ENCODE assay signal across 8 cellular contexts in the genomic region with DNA sequence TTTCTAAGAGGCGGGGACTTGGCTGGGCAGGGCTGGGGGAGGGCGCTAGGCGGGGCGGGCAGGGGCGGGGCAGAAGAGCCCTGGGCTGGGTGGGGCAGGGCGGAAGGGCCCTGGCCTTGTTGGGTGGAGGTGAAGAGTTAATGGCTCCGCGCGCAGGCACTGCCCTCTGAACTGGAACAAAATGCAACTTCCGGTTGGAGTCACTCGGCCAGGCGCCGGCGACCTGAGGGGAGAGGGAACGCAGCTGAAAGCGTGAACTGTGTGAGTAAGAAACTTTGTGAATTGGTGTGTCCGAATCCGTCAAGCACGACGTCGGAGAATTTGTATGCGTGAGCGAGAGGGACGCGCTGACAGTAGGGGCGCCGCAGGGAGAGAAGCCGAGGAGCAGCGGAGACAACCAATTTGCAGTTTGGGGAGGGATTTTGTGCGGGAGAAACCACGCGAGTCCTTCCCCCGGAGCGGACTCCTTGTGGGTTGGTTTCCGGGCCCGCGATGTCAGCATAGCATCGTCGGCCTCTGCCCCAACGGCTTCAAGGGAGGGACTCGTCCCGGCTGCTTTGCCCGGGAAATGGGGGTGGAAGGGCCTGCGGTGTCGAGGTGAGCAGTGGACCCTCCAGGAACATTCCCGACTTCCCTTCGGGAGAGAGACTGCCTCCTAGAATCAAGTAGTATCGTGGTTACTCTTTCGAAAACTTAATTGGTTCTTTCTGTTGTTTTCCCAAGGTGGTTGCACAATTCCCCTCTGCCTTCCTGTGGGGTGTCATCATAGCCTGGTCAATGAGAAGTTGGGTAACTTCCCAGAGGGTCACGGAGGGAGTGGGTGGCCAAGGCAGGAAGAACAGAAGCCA. TPM values are rescaled to one million over a fixed set of nuclear protein-coding genes. Genes with fewer than 3 reads are reported as not detected.
A peak's percentile ranks its signal among the peaks of the same experiment; 100 is the strongest.
DNase-seq lines count a peak whose midpoint lies in the region; ATAC-seq lines count a peak whose summit lies in the region.

A gene with protein sequence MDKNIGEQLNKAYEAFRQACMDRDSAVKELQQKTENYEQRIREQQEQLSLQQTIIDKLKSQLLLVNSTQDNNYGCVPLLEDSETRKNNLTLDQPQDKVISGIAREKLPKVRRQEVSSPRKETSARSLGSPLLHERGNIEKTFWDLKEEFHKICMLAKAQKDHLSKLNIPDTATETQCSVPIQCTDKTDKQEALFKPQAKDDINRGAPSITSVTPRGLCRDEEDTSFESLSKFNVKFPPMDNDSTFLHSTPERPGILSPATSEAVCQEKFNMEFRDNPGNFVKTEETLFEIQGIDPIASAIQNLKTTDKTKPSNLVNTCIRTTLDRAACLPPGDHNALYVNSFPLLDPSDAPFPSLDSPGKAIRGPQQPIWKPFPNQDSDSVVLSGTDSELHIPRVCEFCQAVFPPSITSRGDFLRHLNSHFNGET (plus strand): TSS at position 203 of the 848 bp plus-strand sequence. CDS start 19,235 bp downstream, outside the sequence.

- DNase-seq in CMK (ENCODE audit: low read depth) (peak; percentile 77), HS-5 (ENCODE audit: low read depth) (peak; percentile 92), NOMO-1 treated with DMSO at 0.1 percent for 48 hours (lab: John Stamatoyannopoulos, UW; ENCODE audit: unreplicated experiment) (peak; percentile 91), mesenchymal stem cell (peak; percentile 98)
- peak; percentile 73 to 81 for DNase-seq in activated CD8-positive, alpha-beta memory T cell treated with anti-CD3 and anti-CD28 coated beads for 4 hours (ENCODE audit: low read depth in 2 of 2)
- peak; percentile 84 to 88 (median 84) for DNase-seq in effector memory CD8-positive, alpha-beta T cell
- DNase-seq in stimulated activated CD8-positive, alpha-beta memory T cell treated with anti-CD3 and anti-CD28 coated beads, Interleukin-12 subunit alpha, Interleukin-12 subunit beta, amount 100 ng/mL, for 4 hours (ENCODE audit: low read depth) = peak; percentile 76

- no peaks in the 10 kb centered on the region for H3K9me3 ChIP-seq in mesenchymal stem cell (ENCODE audit: control insufficient read depth, low read length)

- H4K91ac ChIP-seq in mesenchymal stem cell (ENCODE audit: low read length) = peak within 1 kb of the TSS; percentile 92

- H2BK12ac ChIP-seq in mesenchymal stem cell (ENCODE audit: low read length in 2 of 2) = peak within 1 kb of the TSS; percentile 22 to 45

- peak; percentile 93 for ATAC-seq in GM19468 (IDR thresholded peaks at IDR 0.05; ENCODE audit: extremely low read depth, unreplicated experiment)
- ATAC-seq in effector memory CD8-positive, alpha-beta T cell (replicated peaks) = peak; percentile 88

- H3K9me3 Mint-ChIP-seq in effector memory CD8-positive, alpha-beta T cell = no peaks in the 10 kb centered on the region

- H3K27ac Mint-ChIP-seq in effector memory CD8-positive, alpha-beta T cell = peak within 1 kb of the TSS; percentile 96 to 97

- peak within 1 kb of the TSS; percentile 96 to 100 for H3K18ac ChIP-seq in mesenchymal stem cell (ENCODE audit: low read depth in 1 of 2, low read length in 2 of 2)

- peak within 1 kb of the TSS; percentile 71 for H2BK5ac ChIP-seq in mesenchymal stem cell (ENCODE audit: low read depth, low read length, poor library complexity, severe bottlenecking)

- peak within 1 kb of the TSS; percentile 44 for H2BK15ac ChIP-seq in mesenchymal stem cell (ENCODE audit: low read depth, poor library complexity, severe bottlenecking)

- H3K36me3 ChIP-seq in mesenchymal stem cell (ENCODE audit: control insufficient read depth in 1 of 2, insufficient read depth in 2 of 2, low read depth in 1 of 2, low read length in 2 of 2) = peaks cover 0 to 22% of the 10 kb centered on the region in 2 experiments

- peak within 1 kb of the TSS; percentile 100 for H4K8ac ChIP-seq in mesenchymal stem cell (ENCODE audit: low read length)

- peak within 1 kb of the TSS; percentile 100 for H2BK120ac ChIP-seq in mesenchymal stem cell (ENCODE audit: low read depth, low read length)

- no peaks in the 10 kb centered on the region for H3K27me3 Mint-ChIP-seq in effector memory CD8-positive, alpha-beta T cell

- H3K9ac ChIP-seq in mesenchymal stem cell (ENCODE audit: low read length) = peak within 1 kb of the TSS; percentile 100

- H3K4me1 ChIP-seq in mesenchymal stem cell (ENCODE audit: control insufficient read depth, insufficient read depth, low read depth, low read length) = no peaks in the 10 kb centered on the region

- peak within 1 kb of the TSS; percentile 51 to 79 for H3K23ac ChIP-seq in mesenchymal stem cell (ENCODE audit: low read length in 2 of 2)

- H3K4me3 Mint-ChIP-seq in effector memory CD8-positive, alpha-beta T cell = peak within 1 kb of the TSS; percentile 95 to 96

- WGBS in mesenchymal stem cell = 1% methylated on average over 47 of the region's 50 CpGs

- peak within 1 kb of the TSS; percentile 97 for H3K27ac ChIP-seq in mesenchymal stem cell (ENCODE audit: low read length, poor library complexity, severe bottlenecking)

- peaks cover 30 to 52% of the 10 kb centered on the region in 2 donors for H3K4me1 Mint-ChIP-seq in effector memory CD8-positive, alpha-beta T cell (ENCODE audit: low read depth in 2 of 2)

- H3K36me3 Mint-ChIP-seq in effector memory CD8-positive, alpha-beta T cell (ENCODE audit: insufficient read depth) = peaks cover 30% of the 10 kb centered on the region

- peak within 1 kb of the TSS; percentile 89 to 95 for H3K4ac ChIP-seq in mesenchymal stem cell (ENCODE audit: low read depth in 1 of 2, low read length in 2 of 2)

- H3K4me2 ChIP-seq in mesenchymal stem cell (ENCODE audit: low read length, poor library complexity, severe bottlenecking) = peak within 1 kb of the TSS; percentile 61

- peak within 1 kb of the TSS; percentile 74 for H2AK5ac ChIP-seq in mesenchymal stem cell (ENCODE audit: low read length, severe bottlenecking)

- H3K79me1 ChIP-seq in mesenchymal stem cell (replicated peaks; ENCODE audit: low read length, poor library complexity, severe bottlenecking) = peaks cover 9% of the 10 kb centered on the region

- peak within 1 kb of the TSS; percentile 87 to 92 for H3K4me3 ChIP-seq in mesenchymal stem cell (ENCODE audit: insufficient read depth in 1 of 2, low read depth in 1 of 2, low read length in 2 of 2)

- H3K27me3 ChIP-seq in mesenchymal stem cell (ENCODE audit: control insufficient read depth in 1 of 2, insufficient read depth in 1 of 2, low read length in 2 of 2) = no peaks in the 10 kb centered on the region

- H3K14ac ChIP-seq in mesenchymal stem cell (ENCODE audit: low read length in 2 of 2) = peak within 1 kb of the TSS; percentile 46 to 95

- H2AFZ ChIP-seq in mesenchymal stem cell (ENCODE audit: low read depth, low read length) = peak within 1 kb of the TSS; percentile 54

RNA-seq across cellular contexts. Expression of the gene that starts here (rescaled TPM):
- 50.9 TPM for polyA plus RNA-seq in mesenchymal stem cell (2013, experiment 1 of 2)
- 56.2 TPM for polyA plus RNA-seq in mesenchymal stem cell (2013, experiment 2 of 2)

Comparison
In these comparisons a context has a peak if more than half of its experiments do, and no peak if none do; other contexts are left out.
1. Peak in every context shown above with its lines: DNase-seq, ATAC-seq, H3K4me3 ChIP-seq and H3K27ac ChIP-seq.